In the genomic region with DNA sequence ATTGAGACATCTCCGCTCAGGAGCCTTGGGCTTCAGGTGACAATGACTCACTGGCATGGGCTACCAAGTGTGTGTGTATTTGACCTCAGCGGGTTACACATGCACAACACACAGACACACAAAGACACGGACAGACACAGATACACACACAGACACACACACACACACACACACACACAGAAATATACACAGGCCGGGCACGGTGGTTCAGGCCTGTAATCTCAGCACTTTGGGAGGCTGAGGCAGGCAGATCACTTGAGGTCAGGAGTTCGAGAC, we compare ENCODE assay signal across 19 cellular contexts. TPM values are rescaled to one million over a fixed set of nuclear protein-coding genes. Genes with fewer than 3 reads are reported as not detected.
DNase-seq lines count a peak whose midpoint lies in the region; ATAC-seq, FAIRE-seq and TF ChIP-seq lines count a peak whose summit lies in the region.
"Had no signal": no experiment of that assay in that cellular context is flagged by ENCODE, and none has a peak within 500 bp of the region (broad histone marks: within the 10 kb centered on the region; RNA-seq: fewer than 3 reads in every experiment).

No MANE protein-coding gene starts in this region.

- H2AFZ ChIP-seq in HepG2 (ENCODE audit: low read length), result no peak overlapping the region

- no peak overlapping the region for H3K4me2 ChIP-seq in HepG2 (ENCODE audit: low read depth, low read length)

- TF ChIP-seq POLR2A in HepG2 (IDR thresholded peaks at IDR 0.05; ENCODE audit: insufficient read depth in 1 of 2, low read depth in 2 of 2, low read length in 2 of 2) (no peak), right lobe of liver (IDR thresholded peaks at IDR 0.05) (no peak)

- CTCF ChIA-PET in HepG2 (lab: Yijun Ruan, JAX; ENCODE audit: low intra/inter-chr PET ratio, low total read pairs), result no interaction called here

- H3K4me3 Mint-ChIP-seq in endothelial cell (ENCODE audit: unreplicated experiment) (peak overlapping the region; percentile 49), type B pancreatic cell (no peak overlapping the region)
- H3K4me3 Mint-ChIP-seq: H9, IgD-negative memory B cell had no signal

- peaks cover 2 to 3% of the 10 kb centered on the region in 2 experiments; a peak in 3 of 5 replicates for H3K27me3 ChIP-seq in HepG2 (ENCODE audit: control insufficient read depth in 1 of 2, insufficient read depth in 2 of 2, low read length in 2 of 2)
- no peaks in the 10 kb centered on the region for H3K27me3 ChIP-seq in right lobe of liver

- in situ Hi-C loops in HepG2 (cut with HindIII; ENCODE audit: extremely low pct_ligation_motif_present, low pct_unique_long_range_greater_than_20kb), result no loop called here

- H3K79me2 ChIP-seq in HepG2 (ENCODE audit: insufficient read depth, low read length), result no peaks in the 10 kb centered on the region

- H4K20me1 ChIP-seq in HepG2 (ENCODE audit: insufficient read depth, low read length), result no peaks in the 10 kb centered on the region

- intact Hi-C loops in HepG2 (cut with micrococcal nuclease; ENCODE audit: unreplicated experiment) (no loop called here), right lobe of liver (cut with DNase I) (no loop called here)

- H3K9me3 ChIP-seq in HepG2 (ENCODE audit: low read length), result no peaks in the 10 kb centered on the region
- no peaks in the 10 kb centered on the region for H3K9me3 ChIP-seq in right lobe of liver
- no peaks in the 10 kb centered on the region for H3K9me3 ChIP-seq in KOPT-K1 (ENCODE audit: insufficient read depth, low read length, poor library complexity, severe bottlenecking)

- H3K4me3 ChIP-seq in HepG2 (replicated peaks in 1 of 3; ENCODE audit: insufficient read depth in 1 of 3, low read depth in 2 of 3, low read length in 3 of 3), result no peak overlapping the region
- no peak overlapping the region for H3K4me3 ChIP-seq in right lobe of liver

- POLR2A ChIA-PET in HepG2 (lab: Yijun Ruan, JAX), result no interaction called here

- BruUV-seq in HepG2 (replicated peaks; lab: Mats Ljungman, UMichigan), result no TSS peak

- H3K9ac ChIP-seq in HepG2 (ENCODE audit: insufficient read depth, low read depth, low read length), result no peak overlapping the region

- H3K4me1 ChIP-seq in HepG2 (ENCODE audit: insufficient read depth, low read length) (0 out of 2 replicates have a peak, but pooled peaks cover 7% of the 10 kb centered on the region), right lobe of liver (no peaks in the 10 kb centered on the region)

- H3K27ac ChIP-seq in HepG2 (ENCODE audit: extremely low read length, insufficient read depth, low read length) (no peak overlapping the region), right lobe of liver (no peak overlapping the region), KOPT-K1 (ENCODE audit: low read depth, low read length, poor library complexity, severe bottlenecking) (peak overlapping the region; percentile 80)

- H3K27ac Mint-ChIP-seq in endothelial cell (ENCODE audit: unreplicated experiment) (peak overlapping the region; percentile 90), type B pancreatic cell (no peak overlapping the region)

- TF ChIP-seq CTCF in HepG2 (CRISPR knock-in tag; IDR thresholded peaks at IDR 0.05) (no peak), right lobe of liver (IDR thresholded peaks at IDR 0.05) (no peak), endothelial cell (IDR thresholded peaks at IDR 0.05; ENCODE audit: unreplicated experiment) (no peak), type B pancreatic cell (conservative IDR thresholded peaks at IDR 0.05) (no peak)

- H3K27me3 Mint-ChIP-seq in endothelial cell (ENCODE audit: unreplicated experiment), result peaks cover 11% of the 10 kb centered on the region
- H3K27me3 Mint-ChIP-seq in type B pancreatic cell, result no peaks in the 10 kb centered on the region

- TF ChIP-seq EP300 in HepG2 (IDR thresholded peaks at IDR 0.05; ENCODE audit: low read depth in 2 of 2, low read length in 2 of 2) (no peak), HepG2 (CRISPR knock-in tag; IDR thresholded peaks at IDR 0.05; ENCODE audit: borderline replicate concordance) (no peak)

- no peaks in the 10 kb centered on the region for H3K9me3 Mint-ChIP-seq in endothelial cell (ENCODE audit: unreplicated experiment)
- no peaks in the 10 kb centered on the region for H3K9me3 Mint-ChIP-seq in type B pancreatic cell
- H3K9me3 Mint-ChIP-seq: CD4-positive, CD25-positive, alpha-beta regulatory T cell; H9; IgD-negative memory B cell had no signal

- FAIRE-seq in HepG2 (lab: Jason Lieb, UNC), result no peak

- no peak for ATAC-seq in HepG2
- no peak for ATAC-seq in right lobe of liver
- ATAC-seq in HG03139 (IDR thresholded peaks at IDR 0.05; ENCODE audit: unreplicated experiment), result no peak

- 45% methylated on average over 5 of the region's 6 CpGs for WGBS in HepG2 (ENCODE audit: low lambda C conversion rate)
- 82% methylated on average over 5 of the region's 6 CpGs for WGBS in right lobe of liver (ENCODE audit: insufficient coverage, low coverage, low lambda C conversion rate, missing lambda C conversion rate)

- TF ChIP-seq RAD21 in HepG2 (CRISPR knock-in tag; IDR thresholded peaks at IDR 0.05), result no peak

- peak; percentile 10 for DNase-seq in HepG2 (ENCODE audit: low spot score)
- no peak for DNase-seq in right lobe of liver
- DNase-seq in endothelial cell (ENCODE audit: low spot score), result no peak
- DNase-seq in type B pancreatic cell (ENCODE audit: extremely low spot score, unreplicated experiment), result peak; percentile 34
- DNase-seq in NCI-H146 treated with DMSO at 0.1 percent for 48 hours (lab: John Stamatoyannopoulos, UW; ENCODE audit: unreplicated experiment), result no peak
- DNase-seq: ACHN; AML-193; CD4-positive, CD25-positive, alpha-beta regulatory T cell; NCI-H1930; NCI-H69; NK-92 treated with Interleukin-12 subunit alpha and Interleukin-12 subunit beta, amount 100 ng/mL, for 24 hours; OCI-M1; SIG-M5 had no signal

- H3K36me3 Mint-ChIP-seq in endothelial cell (ENCODE audit: low read depth, unreplicated experiment) (peaks cover 5% of the 10 kb centered on the region), type B pancreatic cell (no peaks in the 10 kb centered on the region)
- H3K36me3 Mint-ChIP-seq: CD4-positive, CD25-positive, alpha-beta regulatory T cell; IgD-negative memory B cell had no signal

- peaks cover 42% of the 10 kb centered on the region for H3K4me1 Mint-ChIP-seq in endothelial cell (ENCODE audit: unreplicated experiment)
- H3K4me1 Mint-ChIP-seq in type B pancreatic cell (ENCODE audit: unreplicated experiment), result peaks cover 22% of the 10 kb centered on the region

- H3K36me3 ChIP-seq in HepG2 (replicated peaks in 1 of 2; ENCODE audit: control insufficient read depth in 1 of 2, insufficient read depth in 2 of 2, low read length in 2 of 2) (no peaks in the 10 kb centered on the region), right lobe of liver (no peaks in the 10 kb centered on the region), KOPT-K1 (ENCODE audit: insufficient read depth, low read length) (no peaks in the 10 kb centered on the region)

TF ChIP-seq in HepG2, 621 proteins besides CTCF, POLR2A, EP300 and RAD21 (continues in another document):
- TF ChIP-seq ZMYM4 (CRISPR knock-in tag; IDR thresholded peaks at IDR 0.05) (no peak), SP5 (CRISPR knock-in tag; IDR thresholded peaks at IDR 0.05; ENCODE audit: borderline replicate concordance, low read depth) (no peak), MTF1 (CRISPR knock-in tag; IDR thresholded peaks at IDR 0.05) (no peak), ZNF20 (CRISPR knock-in tag; IDR thresholded peaks at IDR 0.05) (no peak), SNAI1 (CRISPR knock-in tag; IDR thresholded peaks at IDR 0.05; ENCODE audit: borderline replicate concordance) (no peak), FOSL2 (CRISPR knock-in tag; IDR thresholded peaks at IDR 0.05) (peak; percentile 77)
- TF ChIP-seq, protein P1, sequence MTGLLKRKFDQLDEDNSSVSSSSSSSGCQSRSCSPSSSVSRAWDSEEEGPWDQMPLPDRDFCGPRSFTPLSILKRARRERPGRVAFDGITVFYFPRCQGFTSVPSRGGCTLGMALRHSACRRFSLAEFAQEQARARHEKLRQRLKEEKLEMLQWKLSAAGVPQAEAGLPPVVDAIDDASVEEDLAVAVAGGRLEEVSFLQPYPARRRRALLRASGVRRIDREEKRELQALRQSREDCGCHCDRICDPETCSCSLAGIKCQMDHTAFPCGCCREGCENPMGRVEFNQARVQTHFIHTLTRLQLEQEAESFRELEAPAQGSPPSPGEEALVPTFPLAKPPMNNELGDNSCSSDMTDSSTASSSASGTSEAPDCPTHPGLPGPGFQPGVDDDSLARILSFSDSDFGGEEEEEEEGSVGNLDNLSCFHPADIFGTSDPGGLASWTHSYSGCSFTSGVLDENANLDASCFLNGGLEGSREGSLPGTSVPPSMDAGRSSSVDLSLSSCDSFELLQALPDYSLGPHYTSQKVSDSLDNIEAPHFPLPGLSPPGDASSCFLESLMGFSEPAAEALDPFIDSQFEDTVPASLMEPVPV (CRISPR knock-in tag; IDR thresholded peaks at IDR 0.05), result no peak

RNA-seq across cellular contexts. Expression of a gene that starts 58.1 kb away (rescaled TPM):
- total RNA-seq in HepG2 (2016; rRNA removed; fragmentation: Illumina TruSeq; extraction: Trizol) (not detected in 2 replicates), right lobe of liver (1 to 10 TPM; 3.3 to 9.8 (median 4.8) TPM), endothelial cell (ENCODE audit: unreplicated experiment) (48.9 TPM), type B pancreatic cell (ENCODE audit: low replicate concordance) (6.2 and 8.4 TPM in 2 replicates)
- not detected in 2 replicates for total RNA-seq in HepG2 (2016; cell fraction: cytosol; rRNA removed; fragmentation: Illumina TruSeq; extraction: Trizol; ENCODE audit: low read depth)
- total RNA-seq in HepG2 (2016; cell fraction: insoluble cytoplasmic fraction; rRNA removed; fragmentation: Illumina TruSeq; extraction: Trizol), result not detected in 2 replicates
- total RNA-seq in HepG2 (2016; cell fraction: membrane; rRNA removed; fragmentation: Illumina TruSeq; extraction: Trizol), result not detected in 2 replicates
- not detected in 2 replicates for total RNA-seq in HepG2 (2016; cell fraction: nucleus; rRNA removed; fragmentation: Illumina TruSeq; extraction: Trizol)
- polyA plus RNA-seq in HepG2 (2011; rRNA removed), result 0.04 and 0.10 TPM in 2 replicates
- 0.08 TPM in 2 replicates for polyA plus RNA-seq in HepG2 (2011; cell fraction: cytosol; rRNA removed)
- polyA plus RNA-seq in HepG2 (2011; cell fraction: nucleus; rRNA removed), result 0.06 and 0.12 TPM in 2 replicates
- 0.09 TPM in 1 of 2 replicates, not detected in the other for polyA plus RNA-seq in HepG2 (2012)
- not detected in 2 replicates for polyA plus RNA-seq in HepG2 (2016; cell fraction: cytosol; fragmentation: Illumina TruSeq; extraction: Trizol; ENCODE audit: low read depth)
- not detected in 2 replicates for polyA plus RNA-seq in HepG2 (2016; cell fraction: insoluble cytoplasmic fraction; fragmentation: Illumina TruSeq; extraction: Trizol; ENCODE audit: low read depth)
- not detected in 2 replicates for polyA plus RNA-seq in HepG2 (2016; cell fraction: membrane; fragmentation: Illumina TruSeq; extraction: Trizol; ENCODE audit: low read depth)
- not detected in 2 replicates for polyA plus RNA-seq in HepG2 (2016; cell fraction: nucleus; fragmentation: Illumina TruSeq; extraction: Trizol; ENCODE audit: insufficient read depth, low read depth)
- polyA minus RNA-seq in HepG2 (2011; rRNA and poly(A)+ RNA removed; ENCODE audit: low replicate concordance), result 0.10 and 7.4 TPM in 2 replicates
- 0.97 TPM in 1 of 2 replicates, not detected in the other for polyA minus RNA-seq in HepG2 (2011; cell fraction: cytosol; rRNA and poly(A)+ RNA removed)
- polyA minus RNA-seq in HepG2 (2011; cell fraction: nucleus; rRNA and poly(A)+ RNA removed), result not detected in 2 replicates
- total RNA-seq: LHCN-M2, RPMI7951 had no signal

Comparison
In these comparisons a context has a peak if more than half of its experiments do, and no peak if none do; other contexts are left out.
1. DNase-seq: peak in HepG2 (single experiment) and type B pancreatic cell (single experiment); none in right lobe of liver (0 of 3), endothelial cell (single experiment) and NCI-H146 treated with DMSO at 0.1 percent for 48 hours (single experiment).